6 cellular contexts compared by ENCODE assay signal in the genomic region with DNA sequence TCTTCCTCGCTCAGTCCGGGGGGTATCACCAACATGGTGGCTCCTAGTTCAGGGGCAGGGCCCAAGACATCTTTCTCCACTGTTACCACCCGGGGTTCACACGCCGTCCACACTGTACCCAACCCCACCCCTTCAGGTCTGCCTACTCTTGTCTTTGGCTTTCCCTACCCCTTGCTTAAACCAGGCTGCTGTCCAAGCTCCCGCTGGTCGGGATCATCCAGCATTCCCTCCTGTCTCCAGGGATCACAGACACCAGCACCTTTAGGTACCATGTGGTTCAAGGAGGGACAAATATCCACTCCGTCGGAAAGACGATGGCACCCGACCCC. TPM values are rescaled to one million over a fixed set of nuclear protein-coding genes. Genes with fewer than 3 reads are reported as not detected.
DNase-seq lines count a peak whose midpoint lies in the region; ATAC-seq and TF ChIP-seq lines count a peak whose summit lies in the region.

No MANE protein-coding gene starts in this region.

- H3K9me3 Mint-ChIP-seq in CD4-positive, CD25-positive, alpha-beta regulatory T cell: no peaks in the 10 kb centered on the region

- H3K4me1 Mint-ChIP-seq in CD4-positive, CD25-positive, alpha-beta regulatory T cell: peaks cover 0 to 51% (median 20%) of the 10 kb centered on the region in 4 donors

- no peak for ATAC-seq in CD4-positive, CD25-positive, alpha-beta regulatory T cell (ENCODE audit: low read depth in 2 of 2)
- no peak for ATAC-seq in gastroesophageal sphincter

- 14 to 21% methylated on average over 5 to 7 of the region's 11 CpGs for WGBS in gastroesophageal sphincter (ENCODE audit: low coverage in 1 of 2), 2 donors
- WGBS in thymus: 12% methylated on average over 11 of the region's 11 CpGs

- peak overlapping the region; percentile 96 for H3K27ac ChIP-seq in CD4-positive, CD25-positive, alpha-beta regulatory T cell (ENCODE audit: insufficient read depth, low read length, poor library complexity, severe bottlenecking)
- H3K27ac ChIP-seq in Karpas-422 (ENCODE audit: low read length) (no peak overlapping the region; the same call in 1 of the 2 replicates), gastroesophageal sphincter (peak overlapping the region; percentile 72 to 93 (median 89)), thymus (ENCODE audit: low read depth) (peak overlapping the region; percentile 82)

- peak overlapping the region; percentile 87 for H2AFZ ChIP-seq in Karpas-422 (ENCODE audit: low read length)

- peak overlapping the region; percentile 82 for H3K4me2 ChIP-seq in Karpas-422 (ENCODE audit: low read depth, low read length, poor library complexity, severe bottlenecking)

- peaks cover 63% of the 10 kb centered on the region for H3K36me3 ChIP-seq in CD4-positive, CD25-positive, alpha-beta regulatory T cell (ENCODE audit: control insufficient read depth, insufficient read depth, low read length)
- peaks cover 18% of the 10 kb centered on the region for H3K36me3 ChIP-seq in Karpas-422 (ENCODE audit: insufficient read depth, low read length)
- peaks cover 0 to 71% of the 10 kb centered on the region in 2 donors for H3K36me3 ChIP-seq in gastroesophageal sphincter
- peaks cover 61% of the 10 kb centered on the region for H3K36me3 ChIP-seq in thymus (ENCODE audit: control insufficient read depth, insufficient read depth)

- peaks cover 28% of the 10 kb centered on the region for H3K4me1 ChIP-seq in CD4-positive, CD25-positive, alpha-beta regulatory T cell (ENCODE audit: control insufficient read depth, insufficient read depth, low read length, poor library complexity, severe bottlenecking)
- peaks cover 20% of the 10 kb centered on the region for H3K4me1 ChIP-seq in Karpas-422 (ENCODE audit: low read length)
- H3K4me1 ChIP-seq in gastroesophageal sphincter: peaks cover 2 to 30% (median 14%) of the 10 kb centered on the region in 3 donors
- peaks cover 18% of the 10 kb centered on the region for H3K4me1 ChIP-seq in thymus (ENCODE audit: control insufficient read depth, insufficient read depth, low read length)

- H3K27me3 ChIP-seq in CD4-positive, CD25-positive, alpha-beta regulatory T cell (ENCODE audit: control insufficient read depth, insufficient read depth, low read length): no peaks in the 10 kb centered on the region
- no peaks in the 10 kb centered on the region for H3K27me3 ChIP-seq in Karpas-422 (ENCODE audit: low read length)
- H3K27me3 ChIP-seq in gastroesophageal sphincter: no peaks in the 10 kb centered on the region
- H3K27me3 ChIP-seq in thymus (ENCODE audit: control insufficient read depth, insufficient read depth): no peaks in the 10 kb centered on the region

- DNase-seq in CD4-positive, CD25-positive, alpha-beta regulatory T cell: no peak
- DNase-seq in Karpas-422 (no peak), UCSD-AML1 (lab: John Stamatoyannopoulos, UW; ENCODE audit: unreplicated experiment) (no peak), NCI-H82 treated with DMSO at 0.1 percent for 48 hours (lab: John Stamatoyannopoulos, UW; ENCODE audit: unreplicated experiment) (no peak)

- no peak for TF ChIP-seq CTCF in gastroesophageal sphincter (IDR thresholded peaks at IDR 0.05)

- H3K27me3 Mint-ChIP-seq in CD4-positive, CD25-positive, alpha-beta regulatory T cell: no peaks in the 10 kb centered on the region

- peaks cover 48% of the 10 kb centered on the region for H3K36me3 Mint-ChIP-seq in CD4-positive, CD25-positive, alpha-beta regulatory T cell

- no peaks in the 10 kb centered on the region for H3K9me2 ChIP-seq in Karpas-422 (replicated peaks; ENCODE audit: insufficient read depth, low read length)

- H3K9ac ChIP-seq in Karpas-422 (ENCODE audit: low read length): peak overlapping the region; percentile 95

- TF ChIP-seq POLR2A in gastroesophageal sphincter (IDR thresholded peaks at IDR 0.05): no peak

- H3K4me3 Mint-ChIP-seq in CD4-positive, CD25-positive, alpha-beta regulatory T cell: peak overlapping the region; percentile 90 to 97 (median 94)

- no peaks in the 10 kb centered on the region for H4K20me1 ChIP-seq in Karpas-422 (ENCODE audit: insufficient read depth, low read depth, low read length)

- H3K9me3 ChIP-seq in CD4-positive, CD25-positive, alpha-beta regulatory T cell (ENCODE audit: control insufficient read depth in 2 of 2, low read length in 2 of 2): no peaks in the 10 kb centered on the region
- H3K9me3 ChIP-seq in Karpas-422 (ENCODE audit: low read length): no peaks in the 10 kb centered on the region
- H3K9me3 ChIP-seq in gastroesophageal sphincter: no peaks in the 10 kb centered on the region
- H3K9me3 ChIP-seq in thymus (ENCODE audit: control insufficient read depth): no peaks in the 10 kb centered on the region

- peaks cover 43% of the 10 kb centered on the region for H3K79me2 ChIP-seq in Karpas-422 (ENCODE audit: low read length)

- H3K4me3 ChIP-seq in CD4-positive, CD25-positive, alpha-beta regulatory T cell (ENCODE audit: low read depth, low read length): peak overlapping the region; percentile 96
- peak overlapping the region; percentile 98 for H3K4me3 ChIP-seq in Karpas-422 (ENCODE audit: low read length)
- H3K4me3 ChIP-seq in gastroesophageal sphincter: peak overlapping the region; percentile 75 to 93
- H3K4me3 ChIP-seq in thymus (ENCODE audit: low read length): peak overlapping the region; percentile 84

- H3K27ac Mint-ChIP-seq in CD4-positive, CD25-positive, alpha-beta regulatory T cell: peak overlapping the region; percentile 94 to 99 (median 99)

- no peak for TF ChIP-seq EP300 in gastroesophageal sphincter (IDR thresholded peaks at IDR 0.05)

RNA-seq across cellular contexts. Expression of a gene that starts 0.4 kb away (rescaled TPM):
- 51.4 TPM for total RNA-seq in CD4-positive, CD25-positive, alpha-beta regulatory T cell
- polyA plus RNA-seq in CD4-positive, CD25-positive, alpha-beta regulatory T cell: 10 to 100 TPM; 52.9 to 62.3 (median 60.5) TPM
- total RNA-seq in Karpas-422 (2014; rRNA removed; shearing (Covaris generic); ENCODE audit: low replicate concordance): 56.3 and 146 TPM in 2 replicates
- 10 to 100 TPM; 64.1 to 89.7 (median 70.4) TPM for total RNA-seq in gastroesophageal sphincter
- 44.5 TPM for polyA plus RNA-seq in thymus

RNA-seq across cellular contexts. Expression of a gene that starts 0.6 kb away (rescaled TPM):
- total RNA-seq in CD4-positive, CD25-positive, alpha-beta regulatory T cell: 101 TPM
- polyA plus RNA-seq in CD4-positive, CD25-positive, alpha-beta regulatory T cell: 10 to 100 TPM; 16.2 to 20.9 (median 17.5) TPM
- 43.7 and 60.0 TPM in 2 replicates for total RNA-seq in Karpas-422 (2014; rRNA removed; shearing (Covaris generic); ENCODE audit: low replicate concordance)
- total RNA-seq in gastroesophageal sphincter: 10 to 100 TPM; 18.8 to 52.5 (median 25.8) TPM
- 110 TPM for polyA plus RNA-seq in thymus

RNA-seq across cellular contexts. Expression of a gene that starts 12.5 kb away (rescaled TPM):
- total RNA-seq in CD4-positive, CD25-positive, alpha-beta regulatory T cell: 0.64 TPM
- 1 to 10 TPM in 3 of 4 donors, under 1 TPM in 1; 0.68 to 1.9 (median 1.6) TPM for polyA plus RNA-seq in CD4-positive, CD25-positive, alpha-beta regulatory T cell
- total RNA-seq in Karpas-422 (2014; rRNA removed; shearing (Covaris generic); ENCODE audit: low replicate concordance): 0.22 TPM in 1 of 2 replicates, not detected in the other
- 10 to 100 TPM in 3 of 4 donors, 1 to 10 TPM in 1; 8.1 to 42.6 (median 23.1) TPM for total RNA-seq in gastroesophageal sphincter
- polyA plus RNA-seq in thymus: 41.0 TPM

RNA-seq across cellular contexts. Expression of a gene that starts 13.6 kb away (rescaled TPM):
- total RNA-seq in CD4-positive, CD25-positive, alpha-beta regulatory T cell: 47.7 TPM
- 10 to 100 TPM in 2 of 4 donors, 1 to 10 TPM in 2; 8.4 to 10.5 (median 9.6) TPM for polyA plus RNA-seq in CD4-positive, CD25-positive, alpha-beta regulatory T cell
- 20.8 and 25.0 TPM in 2 replicates for total RNA-seq in Karpas-422 (2014; rRNA removed; shearing (Covaris generic); ENCODE audit: low replicate concordance)
- 10 to 100 TPM; 12.3 to 17.4 (median 14.6) TPM for total RNA-seq in gastroesophageal sphincter
- 27.3 TPM for polyA plus RNA-seq in thymus

RNA-seq across cellular contexts. Expression of a gene that starts 23.5 kb away (rescaled TPM):
- total RNA-seq in CD4-positive, CD25-positive, alpha-beta regulatory T cell: 4.0 TPM
- under 1 TPM in 2 of 4 donors, not detected in 2; 0.28 to 0.30 TPM for polyA plus RNA-seq in CD4-positive, CD25-positive, alpha-beta regulatory T cell
- 2.9 and 3.8 TPM in 2 replicates for total RNA-seq in Karpas-422 (2014; rRNA removed; shearing (Covaris generic); ENCODE audit: low replicate concordance)
- total RNA-seq in gastroesophageal sphincter: 100 to 1,000 TPM in 1 of 4 donors, 10 to 100 TPM in 3; 50.4 to 111 (median 81.5) TPM
- polyA plus RNA-seq in thymus: 206 TPM
